In the genomic region with DNA sequence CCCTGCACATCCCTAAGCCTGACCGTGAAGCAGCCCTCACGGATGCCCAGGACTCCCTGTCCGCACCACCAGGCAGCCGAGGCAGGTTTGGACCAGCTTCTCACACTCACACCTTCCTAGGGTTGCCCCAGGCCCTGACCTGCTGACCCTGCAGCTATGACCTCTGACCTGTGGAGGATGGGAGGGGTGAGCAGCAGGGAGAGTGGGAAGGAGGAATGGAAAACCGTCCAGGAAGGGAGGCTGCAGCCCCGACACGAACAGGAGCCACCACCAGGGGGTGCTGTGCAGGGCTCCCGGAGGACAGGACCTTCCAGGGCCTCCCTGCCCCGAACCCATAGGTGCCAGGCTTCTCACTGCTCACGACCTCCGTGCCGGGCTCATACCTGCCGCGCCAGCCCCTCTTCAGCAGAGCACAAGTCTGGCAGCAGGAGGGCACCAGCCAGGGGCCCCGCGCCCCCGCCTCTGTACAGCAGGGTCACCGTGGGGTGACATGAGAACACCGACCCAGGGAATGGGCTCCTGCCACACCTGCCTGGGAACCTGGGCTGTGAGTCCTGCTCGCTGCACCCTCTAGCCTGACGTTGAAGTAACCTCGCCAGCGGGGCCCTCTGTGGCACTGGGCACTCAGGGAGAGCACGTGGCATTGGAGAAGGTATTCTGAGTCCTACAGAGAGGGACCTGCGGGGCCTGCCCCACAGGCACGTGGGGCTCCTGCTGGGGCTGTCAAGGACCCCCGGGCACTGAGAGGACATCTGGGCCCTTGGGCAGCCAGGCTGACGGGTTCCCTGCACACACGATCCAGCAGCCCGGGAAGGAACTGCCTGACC, we compare ENCODE assay signal across 1 cellular context.
TF ChIP-seq lines count a peak whose summit lies in the region.

No MANE protein-coding gene starts in this region.

TF ChIP-seq in GM23338, 12 proteins besides CTCF, POLR2A, EP300 and RAD21 (continued from another document):
- TF ChIP-seq, protein P1, sequence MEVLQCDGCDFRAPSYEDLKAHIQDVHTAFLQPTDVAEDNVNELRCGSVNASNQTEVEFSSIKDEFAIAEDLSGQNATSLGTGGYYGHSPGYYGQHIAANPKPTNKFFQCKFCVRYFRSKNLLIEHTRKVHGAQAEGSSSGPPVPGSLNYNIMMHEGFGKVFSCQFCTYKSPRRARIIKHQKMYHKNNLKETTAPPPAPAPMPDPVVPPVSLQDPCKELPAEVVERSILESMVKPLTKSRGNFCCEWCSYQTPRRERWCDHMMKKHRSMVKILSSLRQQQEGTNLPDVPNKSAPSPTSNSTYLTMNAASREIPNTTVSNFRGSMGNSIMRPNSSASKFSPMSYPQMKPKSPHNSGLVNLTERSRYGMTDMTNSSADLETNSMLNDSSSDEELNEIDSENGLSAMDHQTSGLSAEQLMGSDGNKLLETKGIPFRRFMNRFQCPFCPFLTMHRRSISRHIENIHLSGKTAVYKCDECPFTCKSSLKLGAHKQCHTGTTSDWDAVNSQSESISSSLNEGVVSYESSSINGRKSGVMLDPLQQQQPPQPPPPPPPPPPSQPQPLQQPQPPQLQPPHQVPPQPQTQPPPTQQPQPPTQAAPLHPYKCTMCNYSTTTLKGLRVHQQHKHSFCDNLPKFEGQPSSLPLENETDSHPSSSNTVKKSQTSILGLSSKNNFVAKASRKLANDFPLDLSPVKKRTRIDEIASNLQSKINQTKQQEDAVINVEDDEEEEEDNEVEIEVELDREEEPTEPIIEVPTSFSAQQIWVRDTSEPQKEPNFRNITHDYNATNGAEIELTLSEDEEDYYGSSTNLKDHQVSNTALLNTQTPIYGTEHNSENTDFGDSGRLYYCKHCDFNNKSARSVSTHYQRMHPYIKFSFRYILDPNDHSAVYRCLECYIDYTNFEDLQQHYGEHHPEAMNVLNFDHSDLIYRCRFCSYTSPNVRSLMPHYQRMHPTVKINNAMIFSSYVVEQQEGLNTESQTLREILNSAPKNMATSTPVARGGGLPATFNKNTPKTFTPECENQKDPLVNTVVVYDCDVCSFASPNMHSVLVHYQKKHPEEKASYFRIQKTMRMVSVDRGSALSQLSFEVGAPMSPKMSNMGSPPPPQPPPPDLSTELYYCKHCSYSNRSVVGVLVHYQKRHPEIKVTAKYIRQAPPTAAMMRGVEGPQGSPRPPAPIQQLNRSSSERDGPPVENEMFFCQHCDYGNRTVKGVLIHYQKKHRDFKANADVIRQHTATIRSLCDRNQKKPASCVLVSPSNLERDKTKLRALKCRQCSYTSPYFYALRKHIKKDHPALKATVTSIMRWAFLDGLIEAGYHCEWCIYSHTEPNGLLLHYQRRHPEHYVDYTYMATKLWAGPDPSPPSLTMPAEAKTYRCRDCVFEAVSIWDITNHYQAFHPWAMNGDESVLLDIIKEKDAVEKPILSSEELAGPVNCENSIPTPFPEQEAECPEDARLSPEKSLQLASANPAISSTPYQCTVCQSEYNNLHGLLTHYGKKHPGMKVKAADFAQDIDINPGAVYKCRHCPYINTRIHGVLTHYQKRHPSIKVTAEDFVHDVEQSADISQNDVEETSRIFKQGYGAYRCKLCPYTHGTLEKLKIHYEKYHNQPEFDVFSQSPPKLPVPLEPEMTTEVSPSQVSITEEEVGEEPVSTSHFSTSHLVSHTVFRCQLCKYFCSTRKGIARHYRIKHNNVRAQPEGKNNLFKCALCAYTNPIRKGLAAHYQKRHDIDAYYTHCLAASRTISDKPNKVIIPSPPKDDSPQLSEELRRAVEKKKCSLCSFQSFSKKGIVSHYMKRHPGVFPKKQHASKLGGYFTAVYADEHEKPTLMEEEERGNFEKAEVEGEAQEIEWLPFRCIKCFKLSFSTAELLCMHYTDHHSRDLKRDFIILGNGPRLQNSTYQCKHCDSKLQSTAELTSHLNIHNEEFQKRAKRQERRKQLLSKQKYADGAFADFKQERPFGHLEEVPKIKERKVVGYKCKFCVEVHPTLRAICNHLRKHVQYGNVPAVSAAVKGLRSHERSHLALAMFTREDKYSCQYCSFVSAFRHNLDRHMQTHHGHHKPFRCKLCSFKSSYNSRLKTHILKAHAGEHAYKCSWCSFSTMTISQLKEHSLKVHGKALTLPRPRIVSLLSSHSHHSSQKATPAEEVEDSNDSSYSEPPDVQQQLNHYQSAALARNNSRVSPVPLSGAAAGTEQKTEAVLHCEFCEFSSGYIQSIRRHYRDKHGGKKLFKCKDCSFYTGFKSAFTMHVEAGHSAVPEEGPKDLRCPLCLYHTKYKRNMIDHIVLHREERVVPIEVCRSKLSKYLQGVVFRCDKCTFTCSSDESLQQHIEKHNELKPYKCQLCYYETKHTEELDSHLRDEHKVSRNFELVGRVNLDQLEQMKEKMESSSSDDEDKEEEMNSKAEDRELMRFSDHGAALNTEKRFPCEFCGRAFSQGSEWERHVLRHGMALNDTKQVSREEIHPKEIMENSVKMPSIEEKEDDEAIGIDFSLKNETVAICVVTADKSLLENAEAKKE (CRISPR knock-in tag; IDR thresholded peaks at IDR 0.05) = no peak
- TF ChIP-seq, protein P2, sequence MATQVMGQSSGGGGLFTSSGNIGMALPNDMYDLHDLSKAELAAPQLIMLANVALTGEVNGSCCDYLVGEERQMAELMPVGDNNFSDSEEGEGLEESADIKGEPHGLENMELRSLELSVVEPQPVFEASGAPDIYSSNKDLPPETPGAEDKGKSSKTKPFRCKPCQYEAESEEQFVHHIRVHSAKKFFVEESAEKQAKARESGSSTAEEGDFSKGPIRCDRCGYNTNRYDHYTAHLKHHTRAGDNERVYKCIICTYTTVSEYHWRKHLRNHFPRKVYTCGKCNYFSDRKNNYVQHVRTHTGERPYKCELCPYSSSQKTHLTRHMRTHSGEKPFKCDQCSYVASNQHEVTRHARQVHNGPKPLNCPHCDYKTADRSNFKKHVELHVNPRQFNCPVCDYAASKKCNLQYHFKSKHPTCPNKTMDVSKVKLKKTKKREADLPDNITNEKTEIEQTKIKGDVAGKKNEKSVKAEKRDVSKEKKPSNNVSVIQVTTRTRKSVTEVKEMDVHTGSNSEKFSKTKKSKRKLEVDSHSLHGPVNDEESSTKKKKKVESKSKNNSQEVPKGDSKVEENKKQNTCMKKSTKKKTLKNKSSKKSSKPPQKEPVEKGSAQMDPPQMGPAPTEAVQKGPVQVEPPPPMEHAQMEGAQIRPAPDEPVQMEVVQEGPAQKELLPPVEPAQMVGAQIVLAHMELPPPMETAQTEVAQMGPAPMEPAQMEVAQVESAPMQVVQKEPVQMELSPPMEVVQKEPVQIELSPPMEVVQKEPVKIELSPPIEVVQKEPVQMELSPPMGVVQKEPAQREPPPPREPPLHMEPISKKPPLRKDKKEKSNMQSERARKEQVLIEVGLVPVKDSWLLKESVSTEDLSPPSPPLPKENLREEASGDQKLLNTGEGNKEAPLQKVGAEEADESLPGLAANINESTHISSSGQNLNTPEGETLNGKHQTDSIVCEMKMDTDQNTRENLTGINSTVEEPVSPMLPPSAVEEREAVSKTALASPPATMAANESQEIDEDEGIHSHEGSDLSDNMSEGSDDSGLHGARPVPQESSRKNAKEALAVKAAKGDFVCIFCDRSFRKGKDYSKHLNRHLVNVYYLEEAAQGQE (IDR thresholded peaks at IDR 0.05; ENCODE audit: unreplicated experiment) = no peak
